ENCODE assay signal across 8 cellular contexts in the genomic region with DNA sequence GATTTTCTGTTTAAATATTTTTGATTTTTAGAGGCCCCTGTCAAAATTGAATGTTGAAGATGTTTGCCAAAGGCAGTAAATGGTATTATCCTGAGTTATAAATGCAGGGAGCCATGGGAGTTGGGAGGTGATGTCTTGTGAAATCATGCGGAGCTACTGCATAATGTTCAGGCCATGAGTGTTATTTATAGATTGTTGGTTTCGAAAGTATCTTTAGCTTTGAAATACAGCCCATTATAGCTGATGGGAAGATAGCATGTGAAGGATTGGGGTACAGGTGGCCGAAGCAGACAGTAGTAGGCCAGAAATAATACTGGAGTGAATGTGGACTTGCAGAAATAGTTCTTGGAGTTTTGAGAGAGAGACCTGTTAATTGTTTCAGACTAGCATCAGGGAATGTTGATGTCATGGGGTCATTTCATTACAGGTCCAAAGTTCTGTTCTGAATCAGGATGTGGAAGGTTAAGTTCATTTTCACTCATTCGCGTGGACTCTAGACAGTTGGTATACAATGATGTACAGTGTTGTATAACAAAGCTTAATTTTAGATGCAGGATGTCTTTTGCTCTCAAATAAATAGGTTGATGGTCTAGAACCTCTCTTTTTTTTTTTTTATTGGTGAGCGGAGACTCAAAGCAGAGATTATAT. TPM values are rescaled to one million over a fixed set of nuclear protein-coding genes. Genes with fewer than 3 reads are reported as not detected.
DNase-seq lines count a peak whose midpoint lies in the region; ATAC-seq and TF ChIP-seq lines count a peak whose summit lies in the region.

No MANE protein-coding gene starts in this region.

- no peak for ATAC-seq in activated T-cell treated with anti-CD3 and anti-CD28 coated beads, Interleukin-2, amount 50 U/mL, for 72 hours (replicated peaks in 1 of 2)
- ATAC-seq in activated naive CD8-positive, alpha-beta T cell treated with anti-CD3 and anti-CD28 coated beads, Interleukin-2, amount 50 U/mL, for 24 hours: no peak
- ATAC-seq in left lung: no peak
- no peak for ATAC-seq in HG02852 (IDR thresholded peaks at IDR 0.05; ENCODE audit: unreplicated experiment)

- H3K27ac ChIP-seq in left lung (peak overlapping the region; percentile 13 to 53), suprapubic skin (peak overlapping the region; percentile 60)

- no peak for DNase-seq in activated T-cell treated with anti-CD3 and anti-CD28 coated beads, Interleukin-2, amount 50 U/mL, for 72 hours
- no peak for DNase-seq in activated T-cell treated with anti-CD3 and anti-CD28 coated beads, Interleukin-2, amount 50 U/mL, for 1 hour
- no peak for DNase-seq in activated naive CD8-positive, alpha-beta T cell treated with anti-CD3 and anti-CD28 coated beads, Interleukin-2, amount 50 U/mL, for 24 hours
- DNase-seq in left lung: no peak
- DNase-seq in suprapubic skin (ENCODE audit: low spot score in 2 of 2): no peak
- no peak for DNase-seq in NCI-H2171 (lab: John Stamatoyannopoulos, UW)
- DNase-seq in HUDEP-2 (lab: John Stamatoyannopoulos, UW; ENCODE audit: unreplicated experiment in 76 of 76): no peak

- H3K4me3 ChIP-seq in left lung (peak overlapping the region in 1 of 2 donors; percentile 2), suprapubic skin (peak overlapping the region; percentile 11)

- H3K4me1 Mint-ChIP-seq in activated T-cell treated with anti-CD3 and anti-CD28 coated beads, Interleukin-2, amount 50 U/mL, for 72 hours (ENCODE audit: low read depth): peaks cover 74% of the 10 kb centered on the region
- peaks cover 68% of the 10 kb centered on the region for H3K4me1 Mint-ChIP-seq in activated naive CD8-positive, alpha-beta T cell treated with anti-CD3 and anti-CD28 coated beads, Interleukin-2, amount 50 U/mL, for 24 hours

- H3K9me3 ChIP-seq in left lung (no peaks in the 10 kb centered on the region), suprapubic skin (no peaks in the 10 kb centered on the region)

- H3K4me3 Mint-ChIP-seq in activated T-cell treated with anti-CD3 and anti-CD28 coated beads, Interleukin-2, amount 50 U/mL, for 72 hours: peak overlapping the region; percentile 81 to 93
- peak overlapping the region; percentile 68 for H3K4me3 Mint-ChIP-seq in activated naive CD8-positive, alpha-beta T cell treated with anti-CD3 and anti-CD28 coated beads, Interleukin-2, amount 50 U/mL, for 24 hours

- no peaks in the 10 kb centered on the region for H3K27me3 ChIP-seq in left lung
- no peaks in the 10 kb centered on the region for H3K27me3 ChIP-seq in suprapubic skin

- H3K9me3 Mint-ChIP-seq in activated T-cell treated with anti-CD3 and anti-CD28 coated beads, Interleukin-2, amount 50 U/mL, for 72 hours: no peaks in the 10 kb centered on the region
- no peaks in the 10 kb centered on the region for H3K9me3 Mint-ChIP-seq in activated naive CD8-positive, alpha-beta T cell treated with anti-CD3 and anti-CD28 coated beads, Interleukin-2, amount 50 U/mL, for 24 hours

- H3K36me3 Mint-ChIP-seq in activated T-cell treated with anti-CD3 and anti-CD28 coated beads, Interleukin-2, amount 50 U/mL, for 72 hours (ENCODE audit: insufficient read depth in 2 of 2): peaks cover 15 to 35% of the 10 kb centered on the region in 2 donors
- H3K36me3 Mint-ChIP-seq in activated naive CD8-positive, alpha-beta T cell treated with anti-CD3 and anti-CD28 coated beads, Interleukin-2, amount 50 U/mL, for 24 hours (ENCODE audit: low read depth): peaks cover 49% of the 10 kb centered on the region

- TF ChIP-seq CTCF in left lung (IDR thresholded peaks at IDR 0.05) (no peak), suprapubic skin (IDR thresholded peaks at IDR 0.05) (no peak)

- H3K36me3 ChIP-seq in left lung (peaks cover 0 to 39% of the 10 kb centered on the region in 2 donors), suprapubic skin (peaks cover 36% of the 10 kb centered on the region)

- no peaks in the 10 kb centered on the region for H3K27me3 Mint-ChIP-seq in activated T-cell treated with anti-CD3 and anti-CD28 coated beads, Interleukin-2, amount 50 U/mL, for 72 hours (ENCODE audit: low read depth)
- H3K27me3 Mint-ChIP-seq in activated naive CD8-positive, alpha-beta T cell treated with anti-CD3 and anti-CD28 coated beads, Interleukin-2, amount 50 U/mL, for 24 hours: peaks cover 2% of the 10 kb centered on the region

- no peak for TF ChIP-seq POLR2A in suprapubic skin (IDR thresholded peaks at IDR 0.05)

- peak overlapping the region; percentile 97 for H3K27ac Mint-ChIP-seq in activated T-cell treated with anti-CD3 and anti-CD28 coated beads, Interleukin-2, amount 50 U/mL, for 72 hours
- peak overlapping the region; percentile 88 for H3K27ac Mint-ChIP-seq in activated naive CD8-positive, alpha-beta T cell treated with anti-CD3 and anti-CD28 coated beads, Interleukin-2, amount 50 U/mL, for 24 hours

- TF ChIP-seq EP300 in suprapubic skin (IDR thresholded peaks at IDR 0.05): no peak

- H3K4me1 ChIP-seq in left lung: peaks cover 25 to 51% of the 10 kb centered on the region in 2 donors
- H3K4me1 ChIP-seq in suprapubic skin: peaks cover 59% of the 10 kb centered on the region

- 57% methylated on average over 6 of the region's 6 CpGs for WGBS in suprapubic skin

- intact Hi-C loops in left lung (cut with DNase I): no loop called here

RNA-seq across cellular contexts. Expression of gene ATP6V1G1, which starts 3.8 kb away (rescaled TPM):
- 10 to 100 TPM; 37.3 to 39.4 TPM for total RNA-seq in activated T-cell treated with anti-CD3 and anti-CD28 coated beads, Interleukin-2, amount 50 U/mL, for 72 hours
- total RNA-seq in left lung (10 to 100 TPM; 96.6 to 99.9 TPM), suprapubic skin (100 to 1,000 TPM; 181 to 234 (median 209) TPM)

RNA-seq across cellular contexts. Expression of gene TMEM268, which starts 19.8 kb away (rescaled TPM):
- total RNA-seq in activated T-cell treated with anti-CD3 and anti-CD28 coated beads, Interleukin-2, amount 50 U/mL, for 72 hours: 10 to 100 TPM; 36.0 to 39.2 TPM
- 10 to 100 TPM; 12.9 to 17.4 TPM for total RNA-seq in left lung
- 10 to 100 TPM in 2 of 4 donors, 1 to 10 TPM in 2; 3.2 to 12.3 (median 7.9) TPM for total RNA-seq in suprapubic skin
